Comparison of ENCODE assay signal across 8 cellular contexts in genomic region chr17:16438173-16438556, GRCh38. TPM values are rescaled to one million over a fixed set of nuclear protein-coding genes. Genes with fewer than 3 reads are reported as not detected.
A peak's percentile ranks its signal among the peaks of the same experiment; 100 is the strongest.
DNase-seq lines count a peak whose midpoint lies in the region; ATAC-seq, FAIRE-seq and TF ChIP-seq lines count a peak whose summit lies in the region.

No MANE protein-coding gene starts in this region.

- peak overlapping the region; percentile 93 for H3K27ac ChIP-seq in RWPE2 (ENCODE audit: poor library complexity, severe bottlenecking)
- peak overlapping the region; percentile 56 to 96 for H3K27ac ChIP-seq in small intestine (ENCODE audit: low read depth in 1 of 2, low read length in 1 of 2)

- H3K27me3 ChIP-seq in RWPE2 (ENCODE audit: insufficient read depth, poor library complexity, severe bottlenecking) (no peaks in the 10 kb centered on the region), small intestine (ENCODE audit: control insufficient read depth in 2 of 2, insufficient read depth in 2 of 2, low read length in 2 of 2) (no peaks in the 10 kb centered on the region)

- WGBS in small intestine, 3 donors, result 11 to 17% (median 14%) methylated on average over 8 of the region's 8 CpGs

- peak; percentile 11 for ATAC-seq in GM21529 (IDR thresholded peaks at IDR 0.05; ENCODE audit: unreplicated experiment)
- no peak; the same call in 1 of the 3 replicates for ATAC-seq in RWPE2 (ENCODE audit: low read depth)
- ATAC-seq in HG03378 (IDR thresholded peaks at IDR 0.05; ENCODE audit: unreplicated experiment), result no peak
- no peak for ATAC-seq in GM21737 (IDR thresholded peaks at IDR 0.05; ENCODE audit: unreplicated experiment)

- TF ChIP-seq CTCF in RWPE2 (IDR thresholded peaks at IDR 0.05; ENCODE audit: poor library complexity, severe bottlenecking) (no peak), fibroblast of the aortic adventitia (IDR thresholded peaks at IDR 0.05; ENCODE audit: insufficient read depth, low read length) (no peak)

- peaks cover 42% of the 10 kb centered on the region for H3K36me3 ChIP-seq in RWPE2 (ENCODE audit: low read depth)
- peaks cover 9% of the 10 kb centered on the region in 2 donors for H3K36me3 ChIP-seq in small intestine (ENCODE audit: control insufficient read depth in 2 of 2, insufficient read depth in 2 of 2, low read length in 2 of 2)

- H3K9me3 ChIP-seq in RWPE2 (ENCODE audit: severe bottlenecking) (no peaks in the 10 kb centered on the region), small intestine (ENCODE audit: control insufficient read depth, low read depth) (no peaks in the 10 kb centered on the region)

- DNase-seq in RWPE2 (ENCODE audit: low spot score), result no peak
- DNase-seq in fibroblast of the aortic adventitia (ENCODE audit: low read depth), result no peak
- no peak for DNase-seq in small intestine
- no peak for DNase-seq in amniotic stem cell (lab: John Stamatoyannopoulos, UW)
- DNase-seq in AG20443 (ENCODE audit: low spot score), result no peak

- H3K4me3 ChIP-seq in RWPE2 (ENCODE audit: severe bottlenecking) (peak overlapping the region; percentile 14), fibroblast of the aortic adventitia (ENCODE audit: low read depth, low read length) (peak overlapping the region; percentile 56), small intestine (ENCODE audit: low read depth in 1 of 2, low read length in 2 of 2) (peak overlapping the region in 1 of 2 donors; percentile 12)

- peaks cover 12% of the 10 kb centered on the region for H3K4me1 ChIP-seq in RWPE2 (ENCODE audit: insufficient read depth, poor library complexity, severe bottlenecking)
- H3K4me1 ChIP-seq in small intestine (ENCODE audit: control insufficient read depth in 2 of 2, insufficient read depth in 1 of 2, low read depth in 1 of 2, low read length in 1 of 2), result peaks cover 0 to 1% of the 10 kb centered on the region in 2 donors

- FAIRE-seq in small intestine (lab: Jason Lieb, UNC), result no peak

RNA-seq across cellular contexts. Expression of gene TRPV2, which starts 22.8 kb away (rescaled TPM):
- 5.3 and 45.3 TPM in 2 replicates for total RNA-seq in fibroblast of the aortic adventitia (ENCODE audit: low replicate concordance)
- polyA plus RNA-seq in small intestine, result 1 to 10 TPM in 2 of 3 donors, under 1 TPM in 1; 0.45 to 9.3 (median 3.8) TPM

RNA-seq across cellular contexts. Expression of gene LRRC75A, which starts 53.8 kb away (rescaled TPM):
- 3.6 and 6.1 TPM in 2 replicates for total RNA-seq in fibroblast of the aortic adventitia (ENCODE audit: low replicate concordance)
- polyA plus RNA-seq in small intestine, result 100 to 1,000 TPM in 1 of 3 donors, 10 to 100 TPM in 2; 30.5 to 130 (median 80.5) TPM

RNA-seq across cellular contexts. Expression of gene UBB, which starts 57.3 kb away (rescaled TPM):
- 773 and 1,074 TPM in 2 replicates for total RNA-seq in fibroblast of the aortic adventitia (ENCODE audit: low replicate concordance)
- polyA plus RNA-seq in small intestine, result 1,000 to 10,000 TPM; 1,011 to 2,335 (median 1,827) TPM
